ENCODE assay signal across 27 cellular contexts in genomic region chr3:52833202-52833601, GRCh38. TPM values are rescaled to one million over a fixed set of nuclear protein-coding genes. Genes with fewer than 3 reads are reported as not detected.
"Had no signal": no experiment of that assay in that cellular context is flagged by ENCODE, and none has a peak within 500 bp of the region (broad histone marks: within the 10 kb centered on the region; RNA-seq: fewer than 3 reads in every experiment).

No MANE protein-coding gene starts in this region.

- DNase-seq: cerebellar nuclear complex; colonic mucosa; effector CD4-positive, alpha-beta T cell; endodermal cell; foreskin melanocyte; hippocampal formation; islet precursor cell; mesenchymal stem cell; midbrain; occipital lobe; retina; stimulated activated CD4-positive, alpha-beta T cell treated with anti-CD3 and anti-CD28 coated beads, Interleukin-12 subunit alpha, Interleukin-12 subunit beta, amount 100 ng/mL, for 4 hours; stimulated activated naive CD4-positive, alpha-beta T cell treated with Interleukin-2 at 50 U/mL for 16 hours; uterus had no signal

- H3K27ac Mint-ChIP-seq: endodermal cell; natural killer cell treated with Interleukin-12 subunit alpha and Interleukin-12 subunit beta and Interleukin-15 and Interleukin-18, amount 100 ng/mL, for 72 hours; neural progenitor cell had no signal

- H3K27me3 ChIP-seq: cardiac muscle cell, colonic mucosa, heart left ventricle, left lung, neural progenitor cell, tibial nerve, uterus had no signal

- H3K4me1 ChIP-seq: colonic mucosa, parathyroid adenoma, prostate gland, uterus had no signal

- H3K36me3 ChIP-seq: cardiac muscle cell, colonic mucosa, neural progenitor cell, prostate gland, uterus had no signal

- H3K9me3 Mint-ChIP-seq: endodermal cell; natural killer cell treated with Interleukin-12 subunit alpha and Interleukin-12 subunit beta and Interleukin-15 and Interleukin-18, amount 100 ng/mL, for 72 hours; neural progenitor cell had no signal

- ATAC-seq: heart left ventricle; left lung; natural killer cell treated with Interleukin-12 subunit alpha and Interleukin-12 subunit beta and Interleukin-15 and Interleukin-18, amount 100 ng/mL, for 72 hours; sciatic nerve had no signal

- H3K4me3 Mint-ChIP-seq: endodermal cell; natural killer cell treated with Interleukin-12 subunit alpha and Interleukin-12 subunit beta and Interleukin-15 and Interleukin-18, amount 100 ng/mL, for 72 hours; neural progenitor cell had no signal

- H3K27ac ChIP-seq: cardiac muscle cell, colonic mucosa, left lung, neural progenitor cell, parathyroid adenoma, prostate gland, skin epidermis had no signal

- H3K36me3 Mint-ChIP-seq: natural killer cell treated with Interleukin-12 subunit alpha and Interleukin-12 subunit beta and Interleukin-15 and Interleukin-18, amount 100 ng/mL, for 72 hours had no signal

- H3K9me3 ChIP-seq: colonic mucosa, heart left ventricle, left lung, prostate gland, tibial nerve, uterus had no signal

- H3K27me3 Mint-ChIP-seq: natural killer cell treated with Interleukin-12 subunit alpha and Interleukin-12 subunit beta and Interleukin-15 and Interleukin-18, amount 100 ng/mL, for 72 hours had no signal

- H3K4me3 ChIP-seq: cardiac muscle cell, colonic mucosa, left lung, lung, neural progenitor cell, prostate gland, skin epidermis, uterus had no signal

RNA-seq across cellular contexts. Expression of gene MUSTN1, which starts 1.6 kb away (rescaled TPM):
- total RNA-seq: cardiac muscle cell, dermis microvascular lymphatic vessel endothelial cell, occipital lobe had no signal
- polyA plus RNA-seq: cardiac muscle cell had no signal

RNA-seq across cellular contexts. Expression of gene ITIH3, which starts 38.6 kb away (rescaled TPM):
- total RNA-seq: endodermal cell; glomerular endothelial cell; natural killer cell treated with Interleukin-12 subunit alpha and Interleukin-12 subunit beta and Interleukin-15 and Interleukin-18, amount 100 ng/mL, for 72 hours had no signal

RNA-seq across cellular contexts. Expression of gene ITIH1, which starts 55.8 kb away (rescaled TPM):
- total RNA-seq: cardiac muscle cell; dermis microvascular lymphatic vessel endothelial cell; endodermal cell; glomerular endothelial cell; natural killer cell treated with Interleukin-12 subunit alpha and Interleukin-12 subunit beta and Interleukin-15 and Interleukin-18, amount 100 ng/mL, for 72 hours; sciatic nerve had no signal
